ENCODE assay signal across 22 cellular contexts in genomic region chr22:17376950-17377349, GRCh38. TPM values are rescaled to one million over a fixed set of nuclear protein-coding genes. Genes with fewer than 3 reads are reported as not detected.
DNase-seq lines count a peak whose midpoint lies in the region; ATAC-seq and TF ChIP-seq lines count a peak whose summit lies in the region.
"Had no signal": no experiment of that assay in that cellular context is flagged by ENCODE, and none has a peak within 500 bp of the region (broad histone marks: within the 10 kb centered on the region; RNA-seq: fewer than 3 reads in every experiment).

No MANE protein-coding gene starts in this region.

- ATAC-seq in GM23338, result no peak
- ATAC-seq in gastrocnemius medialis, result no peak
- ATAC-seq in mucosa of descending colon, result no peak

- no peaks in the 10 kb centered on the region for H3K9me3 ChIP-seq in HUES48 (ENCODE audit: control insufficient read depth, insufficient read depth, low read length)
- no peaks in the 10 kb centered on the region for H3K9me3 ChIP-seq in gastrocnemius medialis
- no peaks in the 10 kb centered on the region for H3K9me3 ChIP-seq in mucosa of descending colon
- H3K9me3 ChIP-seq: HAP-1, MG63, SK-N-SH had no signal

- H3K36me3 ChIP-seq in GM23338 (ENCODE audit: insufficient read depth) (no peaks in the 10 kb centered on the region), HUES48 (ENCODE audit: control insufficient read depth, insufficient read depth, low read length) (0 out of 2 replicates have a peak, but pooled peaks cover 5% of the 10 kb centered on the region), gastrocnemius medialis (no peaks in the 10 kb centered on the region), mucosa of descending colon (ENCODE audit: low read depth) (no peaks in the 10 kb centered on the region)
- H3K36me3 ChIP-seq: MG63 had no signal

- H3K4me3 Mint-ChIP-seq in GM23338 (no peak overlapping the region), brain (peak overlapping the region in 1 of 5 experiments; percentile 60)

- peaks cover 64% of the 10 kb centered on the region for H4K20me1 ChIP-seq in GM23338 (replicated peaks; ENCODE audit: insufficient read depth)

- no peaks in the 10 kb centered on the region for H3K9me2 ChIP-seq in GM23338 (ENCODE audit: insufficient read depth)
- H3K9me2 ChIP-seq: SK-N-SH had no signal

- no peak for TF ChIP-seq POLR2A in gastrocnemius medialis (IDR thresholded peaks at IDR 0.05)

- H3K9me3 Mint-ChIP-seq in GM23338, result no peaks in the 10 kb centered on the region
- H3K9me3 Mint-ChIP-seq in brain, result peaks cover 0 to 2% (median 0%) of the 10 kb centered on the region in 5 experiments

- no peak overlapping the region for H3K9ac ChIP-seq in HUES48 (ENCODE audit: low read depth, low read length)
- H3K9ac ChIP-seq: SK-N-SH had no signal

- H3K27me3 ChIP-seq in GM23338 (ENCODE audit: insufficient read depth) (no peaks in the 10 kb centered on the region), HUES48 (ENCODE audit: control insufficient read depth, insufficient read depth, low read length) (no peaks in the 10 kb centered on the region), gastrocnemius medialis (no peaks in the 10 kb centered on the region)

- no peak for DNase-seq in GM23338 (ENCODE audit: low spot score)
- DNase-seq in gastrocnemius medialis, result no peak
- no peak for DNase-seq in NCI-H1436 treated with DMSO at 0.1 percent for 48 hours (lab: John Stamatoyannopoulos, UW)
- no peak for DNase-seq in activated CD8-positive, alpha-beta memory T cell treated with anti-CD3 and anti-CD28 coated beads for 24 hours
- DNase-seq in mucosa of descending colon, result no peak
- DNase-seq: C1 segment of cervical spinal cord; CD4-positive, alpha-beta memory T cell; COR-L47; DMS53; GDM1; KG1; MG63; NCI-H1105 treated with DMSO at 0.1 percent for 48 hours; NCI-H2029; NCI-H446; NCI-H524 treated with DMSO at 0.1 percent for 48 hours; NCI-H774; SK-N-SH; SW 1271 had no signal

- H3K4me1 Mint-ChIP-seq in GM23338 (peaks cover 69% of the 10 kb centered on the region), brain (peaks cover 82% of the 10 kb centered on the region)
- H3K4me1 Mint-ChIP-seq: CD4-positive, alpha-beta memory T cell had no signal

- no peak overlapping the region for H2AFZ ChIP-seq in GM23338

- in situ Hi-C loops in gastrocnemius medialis (cut with MboI; ENCODE audit: low sequenced_read_pairs in 4 of 4), result loop anchor here in 1 of 4 donors (10.0 kb wide), 1 partner anchor 98 kb away; no protein-coding TSS in a partner anchor

- TF ChIP-seq CTCF in GM23338 (conservative IDR thresholded peaks at IDR 0.05; ENCODE audit: low read depth in 2 of 2) (no peak), brain (conservative IDR thresholded peaks at IDR 0.05) (no peak), gastrocnemius medialis (IDR thresholded peaks at IDR 0.05 in 4 of 5, conservative IDR thresholded peaks at IDR 0.05 in 1 of 5) (no peak), mucosa of descending colon (IDR thresholded peaks at IDR 0.05) (no peak)

- H3K4me1 ChIP-seq in GM23338 (ENCODE audit: insufficient read depth) (peaks cover 86% of the 10 kb centered on the region), HUES48 (ENCODE audit: control insufficient read depth, insufficient read depth, low read length) (peaks cover 68% of the 10 kb centered on the region), gastrocnemius medialis (peaks cover 80 to 84% of the 10 kb centered on the region in 2 donors), mucosa of descending colon (ENCODE audit: low read depth) (no peaks in the 10 kb centered on the region)

- H3K27ac Mint-ChIP-seq in GM23338 (peak overlapping the region; percentile 71; the same call in 1 of the 2 replicates), brain (peak overlapping the region in 4 of 5 experiments; percentile 30 to 55 (median 42))
- H3K27ac Mint-ChIP-seq: CD4-positive, alpha-beta memory T cell had no signal

- peaks cover 99% of the 10 kb centered on the region for H3K79me2 ChIP-seq in GM23338 (replicated peaks; ENCODE audit: insufficient read depth)

- no peaks in the 10 kb centered on the region for H3K27me3 Mint-ChIP-seq in GM23338 (ENCODE audit: insufficient read depth, low read depth, poor library complexity)
- H3K27me3 Mint-ChIP-seq in brain, result peaks cover 5% of the 10 kb centered on the region

- intact Hi-C loops in gastrocnemius medialis (cut with DNase I; ENCODE audit: low total_unique reads) (loop anchor here (10.0 kb wide), 1 partner anchor 738 kb away; the partner anchor contains the start of gene TUBA8), mucosa of descending colon (cut with DNase I, micrococcal nuclease) (no loop called here)

- H3K4me3 ChIP-seq in GM23338 (no peak overlapping the region), HUES48 (ENCODE audit: low read depth, low read length) (no peak overlapping the region), gastrocnemius medialis (peak overlapping the region in 1 of 4 donors; percentile 0), mucosa of descending colon (no peak overlapping the region)
- H3K4me3 ChIP-seq: HAP-1, MG63 had no signal

- H3F3A ChIP-seq in GM23338 (replicated peaks; ENCODE audit: low read depth), result peaks cover 34% of the 10 kb centered on the region

- H3K4me2 ChIP-seq in GM23338, result no peak overlapping the region
- H3K4me2 ChIP-seq: SK-N-SH had no signal

- H3K36me3 Mint-ChIP-seq in GM23338 (ENCODE audit: low read depth), result peaks cover 5% of the 10 kb centered on the region; the same call in 1 of the 3 replicates
- H3K36me3 Mint-ChIP-seq in brain, result peaks cover 4% of the 10 kb centered on the region
- H3K36me3 Mint-ChIP-seq: CD4-positive, alpha-beta memory T cell had no signal

- H3K27ac ChIP-seq in GM23338 (ENCODE audit: low read depth), result peak overlapping the region; percentile 68
- peak overlapping the region; percentile 53 for H3K27ac ChIP-seq in HUES48 (ENCODE audit: low read depth, low read length)
- H3K27ac ChIP-seq in gastrocnemius medialis, result peak overlapping the region; percentile 91 to 99 (median 93)

TF ChIP-seq in GM23338, 12 proteins besides CTCF, POLR2A, EP300 and RAD21:
- TF ChIP-seq NANOG (IDR thresholded peaks at IDR 0.05; ENCODE audit: borderline replicate concordance) (no peak), CREB1 (CRISPR knock-in tag; IDR thresholded peaks at IDR 0.05; ENCODE audit: low read depth) (no peak)

RNA-seq across cellular contexts. Expression of gene CECR2, which starts 7.7 kb away (rescaled TPM):
- 106 and 110 TPM in 2 replicates for total RNA-seq in GM23338 (2014; rRNA removed; shearing (Covaris generic))
- 18.4 and 24.2 TPM in 2 replicates for polyA plus RNA-seq in GM23338 (2016; fragmentation: Nextera tagmentation; extraction: Ambion mirVana)
- 6.8 TPM for polyA plus RNA-seq in brain (ENCODE audit: insufficient read depth, low read depth, low replicate concordance)
- total RNA-seq in gastrocnemius medialis, result 10 to 100 TPM; 12.3 to 29.6 (median 20.4) TPM
- total RNA-seq in mucosa of descending colon, result 1 to 10 TPM in 1 of 3 donors, under 1 TPM in 2; 0.27 to 1.4 (median 0.29) TPM
- total RNA-seq: CD4-positive, alpha-beta memory T cell had no signal
- polyA plus RNA-seq: CD4-positive, alpha-beta memory T cell; SK-N-SH had no signal

Comparison
In these comparisons a context has a peak if more than half of its experiments do, and no peak if none do; other contexts are left out.
1. RNA of gene CECR2, which starts 7.7 kb away (total RNA-seq): 106 to 110 TPM in GM23338 and 12.3 to 29.6 TPM in gastrocnemius medialis; 0.27 to 1.4 TPM in mucosa of descending colon; every median in the first group is over 4 times any median in the second.
2. Peak in every context shown above with its lines, with median percentiles within 50 percentile points of each other: H3K27ac ChIP-seq.